ENCODE assay signal across 9 cellular contexts in the genomic region with DNA sequence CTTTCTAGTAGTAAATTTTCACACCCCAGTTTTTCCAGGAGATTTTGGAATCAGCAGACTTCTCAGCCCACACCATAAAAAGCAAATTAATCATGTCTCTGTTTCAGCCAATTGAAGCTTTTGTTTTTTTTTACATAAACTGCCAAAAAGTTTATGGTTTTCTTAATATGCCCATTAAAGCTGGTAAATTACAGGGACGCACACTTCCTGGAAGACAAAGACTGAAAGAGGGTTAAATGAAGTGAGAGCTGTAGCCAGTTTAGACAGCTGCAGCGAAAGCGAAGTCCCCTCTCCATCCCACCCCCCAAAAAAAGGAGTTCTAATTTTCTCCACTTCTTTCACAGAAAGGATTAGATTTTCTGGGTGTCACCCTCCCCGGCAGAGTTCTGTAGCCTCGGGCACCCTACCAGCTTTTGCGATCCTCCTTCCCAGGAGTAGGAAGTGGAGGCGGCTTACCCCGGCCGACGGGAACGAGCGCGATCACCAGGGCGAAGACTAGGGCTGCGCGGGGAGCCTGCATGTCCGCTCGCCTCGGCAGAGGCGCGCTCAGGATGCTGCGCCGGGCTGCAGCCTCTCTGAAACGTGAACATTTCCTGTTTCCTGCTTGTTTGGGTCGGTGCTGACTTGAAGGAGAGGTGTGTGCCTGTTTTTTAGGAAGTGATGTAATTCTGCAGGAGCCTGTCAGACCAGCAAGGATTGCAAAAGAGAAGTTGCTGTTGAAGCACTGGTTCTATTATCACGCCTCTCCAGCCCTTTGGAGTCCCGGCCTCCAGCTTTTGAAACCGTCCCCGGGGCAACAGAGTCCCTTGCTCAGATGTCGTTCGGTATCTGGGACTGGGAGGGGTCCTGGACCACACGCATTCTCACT. TPM values are rescaled to one million over a fixed set of nuclear protein-coding genes. Genes with fewer than 3 reads are reported as not detected.
DNase-seq lines count a peak whose midpoint lies in the region; ATAC-seq, FAIRE-seq and TF ChIP-seq lines count a peak whose summit lies in the region.
"Had no signal": no experiment of that assay in that cellular context is flagged by ENCODE, and none has a peak within 500 bp of the region (broad histone marks: within the 10 kb centered on the region; RNA-seq: fewer than 3 reads in every experiment).

A gene with protein sequence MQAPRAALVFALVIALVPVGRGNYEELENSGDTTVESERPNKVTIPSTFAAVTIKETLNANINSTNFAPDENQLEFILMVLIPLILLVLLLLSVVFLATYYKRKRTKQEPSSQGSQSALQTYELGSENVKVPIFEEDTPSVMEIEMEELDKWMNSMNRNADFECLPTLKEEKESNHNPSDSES (minus strand): TSS at position 584 of the 868 bp plus-strand sequence. CDS start 64 bp downstream, at position 520.

- FAIRE-seq in GM19239 (lab: Jason Lieb, UNC), result peak; percentile 95
- FAIRE-seq: frontal cortex had no signal

- peaks cover 4% of the 10 kb centered on the region for H3K27me3 Mint-ChIP-seq in CD4-positive, CD25-positive, alpha-beta regulatory T cell
- H3K27me3 Mint-ChIP-seq in osteocyte (ENCODE audit: unreplicated experiment), result peaks cover 18% of the 10 kb centered on the region

- H3K4me3 Mint-ChIP-seq in CD4-positive, CD25-positive, alpha-beta regulatory T cell, result peak within 1 kb of the TSS; percentile 96 to 98 (median 97)
- H3K4me3 Mint-ChIP-seq in osteocyte (ENCODE audit: unreplicated experiment), result peak within 1 kb of the TSS; percentile 84

- no peak for TF ChIP-seq CTCF in osteocyte (IDR thresholded peaks at IDR 0.05)
- TF ChIP-seq CTCF in thoracic aorta (IDR thresholded peaks at IDR 0.05), result no peak

- DNase-seq in CD4-positive, CD25-positive, alpha-beta regulatory T cell, result peak; percentile 49 to 92 (median 79)
- DNase-seq in GM19239 (ENCODE audit: insufficient read length, low spot score) (no peak), SIG-M5 treated with dmso at 0.1 percent for 504 hours (lab: John Stamatoyannopoulos, UW; ENCODE audit: unreplicated experiment) (peak; percentile 99), glomerular endothelial cell (ENCODE audit: extremely low read depth, low read depth, low spot score) (peak; percentile 45), osteocyte (ENCODE audit: extremely low spot score, unreplicated experiment) (no peak), thoracic aorta (ENCODE audit: low spot score) (no peak)
- DNase-seq in activated gamma-delta T cell treated with anti-CD3 and anti-CD28 coated beads, Interleukin-2, amount 50 U/mL, for 16 hours (ENCODE audit: low read depth), result peak; percentile 43

- H3K4me3 ChIP-seq in CD4-positive, CD25-positive, alpha-beta regulatory T cell (ENCODE audit: low read depth, low read length), result peak within 1 kb of the TSS; percentile 97
- H3K4me3 ChIP-seq in thoracic aorta, result peak within 1 kb of the TSS; percentile 78

- peak; percentile 94 to 95 for ATAC-seq in CD4-positive, CD25-positive, alpha-beta regulatory T cell (ENCODE audit: low read depth in 2 of 2)
- ATAC-seq in HG03442 (IDR thresholded peaks at IDR 0.05; ENCODE audit: unreplicated experiment), result peak; percentile 63
- ATAC-seq in thoracic aorta (ENCODE audit: insufficient number of reproducible peaks, low FRiP score, low read depth), result no peak

- peaks cover 0 to 2% (median 0%) of the 10 kb centered on the region in 7 donors for H3K9me3 Mint-ChIP-seq in CD4-positive, CD25-positive, alpha-beta regulatory T cell
- no peaks in the 10 kb centered on the region for H3K9me3 Mint-ChIP-seq in osteocyte (ENCODE audit: unreplicated experiment)

- H3K27ac ChIP-seq in CD4-positive, CD25-positive, alpha-beta regulatory T cell (ENCODE audit: insufficient read depth, low read length, poor library complexity, severe bottlenecking), result peak within 1 kb of the TSS; percentile 71
- no peak within 1 kb of the TSS for H3K27ac ChIP-seq in thoracic aorta

- H3K27ac Mint-ChIP-seq in CD4-positive, CD25-positive, alpha-beta regulatory T cell, result peak within 1 kb of the TSS; percentile 97 to 99 (median 98)
- peak within 1 kb of the TSS; percentile 27 for H3K27ac Mint-ChIP-seq in osteocyte (ENCODE audit: unreplicated experiment)

- H3K4me1 Mint-ChIP-seq in CD4-positive, CD25-positive, alpha-beta regulatory T cell, result peaks cover 25 to 63% (median 49%) of the 10 kb centered on the region in 4 donors
- peaks cover 7% of the 10 kb centered on the region for H3K4me1 Mint-ChIP-seq in osteocyte (ENCODE audit: unreplicated experiment)

- H3K36me3 ChIP-seq in CD4-positive, CD25-positive, alpha-beta regulatory T cell (ENCODE audit: control insufficient read depth, insufficient read depth, low read length), result peaks cover 3% of the 10 kb centered on the region
- H3K36me3 ChIP-seq in thoracic aorta, result no peaks in the 10 kb centered on the region

- no peaks in the 10 kb centered on the region for H3K27me3 ChIP-seq in CD4-positive, CD25-positive, alpha-beta regulatory T cell (ENCODE audit: control insufficient read depth, insufficient read depth, low read length)
- no peaks in the 10 kb centered on the region for H3K27me3 ChIP-seq in thoracic aorta (replicated peaks; ENCODE audit: insufficient read depth)

- peaks cover 47% of the 10 kb centered on the region for H3K4me1 ChIP-seq in CD4-positive, CD25-positive, alpha-beta regulatory T cell (ENCODE audit: control insufficient read depth, insufficient read depth, low read length, poor library complexity, severe bottlenecking)
- H3K4me1 ChIP-seq in thoracic aorta (ENCODE audit: control insufficient read depth in 1 of 2, low read depth in 2 of 2), result peaks cover 0 to 6% of the 10 kb centered on the region in 2 donors

- H3K9me3 ChIP-seq in CD4-positive, CD25-positive, alpha-beta regulatory T cell (ENCODE audit: control insufficient read depth in 2 of 2, low read length in 2 of 2), result no peaks in the 10 kb centered on the region
- no peaks in the 10 kb centered on the region for H3K9me3 ChIP-seq in thoracic aorta

- H3K36me3 Mint-ChIP-seq in CD4-positive, CD25-positive, alpha-beta regulatory T cell, result peaks cover 7% of the 10 kb centered on the region
- no peaks in the 10 kb centered on the region for H3K36me3 Mint-ChIP-seq in osteocyte (ENCODE audit: unreplicated experiment)

RNA-seq across cellular contexts. Expression of the gene that starts here (rescaled TPM):
- 36.3 TPM for total RNA-seq in CD4-positive, CD25-positive, alpha-beta regulatory T cell
- polyA plus RNA-seq in CD4-positive, CD25-positive, alpha-beta regulatory T cell, result 10 to 100 TPM; 53.0 to 62.4 (median 57.0) TPM
- total RNA-seq in glomerular endothelial cell (6.7 and 8.6 TPM in 2 replicates), osteocyte (0.60 and 1.4 TPM in 2 replicates), thoracic aorta (1 to 10 TPM; 1.3 to 1.6 TPM)

Comparison
In these comparisons a context has a peak if more than half of its experiments do, and no peak if none do; other contexts are left out.
1. DNase-seq: peak in CD4-positive, CD25-positive, alpha-beta regulatory T cell (3 of 3), SIG-M5 treated with dmso at 0.1 percent for 504 hours (single experiment), activated gamma-delta T cell treated with anti-CD3 and anti-CD28 coated beads, Interleukin-2, amount 50 U/mL, for 16 hours (single experiment) and glomerular endothelial cell (single experiment); none in GM19239 (single experiment), osteocyte (single experiment) and thoracic aorta (single experiment).